Comparison of ENCODE assay signal across 9 cellular contexts in genomic region chr19:46350758-46351159, GRCh38. TPM values are rescaled to one million over a fixed set of nuclear protein-coding genes. Genes with fewer than 3 reads are reported as not detected.
A peak's percentile ranks its signal among the peaks of the same experiment; 100 is the strongest.
DNase-seq lines count a peak whose midpoint lies in the region; ATAC-seq and TF ChIP-seq lines count a peak whose summit lies in the region.
"Had no signal": no experiment of that assay in that cellular context is flagged by ENCODE, and none has a peak within 500 bp of the region (broad histone marks: within the 10 kb centered on the region; RNA-seq: fewer than 3 reads in every experiment).

No MANE protein-coding gene starts in this region.

- WGBS in transverse colon (ENCODE audit: low coverage in 1 of 2), 2 donors, result 16% methylated on average over 8 of the region's 8 CpGs; no CpG with 5 or more reads in 1 of the 2 donors

- peaks cover 13% of the 10 kb centered on the region for H3K4me1 ChIP-seq in cardiac muscle cell (ENCODE audit: low read depth)
- peaks cover 47 to 57% (median 52%) of the 10 kb centered on the region in 4 donors for H3K4me1 ChIP-seq in transverse colon

- peak overlapping the region; percentile 77 for H3K27ac Mint-ChIP-seq in activated T-cell treated with anti-CD3 and anti-CD28 coated beads, Interleukin-2, amount 50 U/mL, for 72 hours

- H3K4me3 ChIP-seq in cardiac muscle cell (no peak overlapping the region), transverse colon (peak overlapping the region in 1 of 4 donors; percentile 22)

- H3K27ac ChIP-seq in cardiac muscle cell (peak overlapping the region; percentile 46), layer of hippocampus (ENCODE audit: low read depth, low read length) (peak overlapping the region; percentile 19), transverse colon (peak overlapping the region; percentile 77 to 83 (median 80))

- TF ChIP-seq EP300 in transverse colon (IDR thresholded peaks at IDR 0.05; ENCODE audit: low read depth), result no peak

- peak overlapping the region; percentile 71 to 95 for H3K4me3 Mint-ChIP-seq in activated T-cell treated with anti-CD3 and anti-CD28 coated beads, Interleukin-2, amount 50 U/mL, for 72 hours

- no peaks in the 10 kb centered on the region for H3K9me3 Mint-ChIP-seq in activated T-cell treated with anti-CD3 and anti-CD28 coated beads, Interleukin-2, amount 50 U/mL, for 72 hours

- H3K27me3 Mint-ChIP-seq in activated T-cell treated with anti-CD3 and anti-CD28 coated beads, Interleukin-2, amount 50 U/mL, for 72 hours (ENCODE audit: low read depth), result no peaks in the 10 kb centered on the region

- H3K4me1 Mint-ChIP-seq in activated T-cell treated with anti-CD3 and anti-CD28 coated beads, Interleukin-2, amount 50 U/mL, for 72 hours (ENCODE audit: low read depth), result peaks cover 75% of the 10 kb centered on the region

- no peaks in the 10 kb centered on the region for H3K9me3 ChIP-seq in cardiac muscle cell (ENCODE audit: low read depth)
- no peaks in the 10 kb centered on the region for H3K9me3 ChIP-seq in transverse colon

- DNase-seq in cardiac muscle cell (ENCODE audit: low read depth in 1 of 2, low spot score in 1 of 2) (no peak), cardiac septum (ENCODE audit: low spot score) (no peak), transverse colon (no peak), HK-2 (ENCODE audit: unreplicated experiment) (no peak), foreskin melanocyte (no peak)
- peak; percentile 32 to 46 for DNase-seq in activated T-cell treated with anti-CD3 and anti-CD28 coated beads, Interleukin-2, amount 50 U/mL, for 72 hours
- DNase-seq: DMS153 had no signal

- intact Hi-C loops in cardiac septum (cut with DNase I) (loop anchor here (2.0 kb wide), 1 partner anchor 68 kb away; no protein-coding TSS in a partner anchor), transverse colon (cut with DNase I; ENCODE audit: low total_unique reads) (no loop called here)

- H3K36me3 ChIP-seq in cardiac muscle cell, result peaks cover 8% of the 10 kb centered on the region
- peaks cover 0 to 13% (median 6%) of the 10 kb centered on the region in 4 donors for H3K36me3 ChIP-seq in transverse colon

- in situ Hi-C loops in transverse colon (cut with MboI; ENCODE audit: low pct_ligation_motif_present in 1 of 4, low pct_unique_long_range_greater_than_20kb in 1 of 4, low sequenced_read_pairs in 3 of 4), result no loop called here

- no peak for TF ChIP-seq POLR2A in transverse colon (IDR thresholded peaks at IDR 0.05)

- ATAC-seq in activated T-cell treated with anti-CD3 and anti-CD28 coated beads, Interleukin-2, amount 50 U/mL, for 72 hours (replicated peaks in 1 of 2), result peak in 1 of 2 donors; percentile 23
- ATAC-seq in GM18867 (IDR thresholded peaks at IDR 0.05; ENCODE audit: unreplicated experiment), result no peak

- TF ChIP-seq CTCF in cardiac muscle cell (IDR thresholded peaks at IDR 0.05; ENCODE audit: low read depth, low read length), result no peak
- TF ChIP-seq CTCF in transverse colon (IDR thresholded peaks at IDR 0.05), result no peak

- H3K27me3 ChIP-seq in cardiac muscle cell (no peaks in the 10 kb centered on the region), layer of hippocampus (ENCODE audit: control insufficient read depth, insufficient read depth, low read length) (no peaks in the 10 kb centered on the region), transverse colon (no peaks in the 10 kb centered on the region)

- peaks cover 3 to 19% of the 10 kb centered on the region in 2 donors for H3K36me3 Mint-ChIP-seq in activated T-cell treated with anti-CD3 and anti-CD28 coated beads, Interleukin-2, amount 50 U/mL, for 72 hours (ENCODE audit: insufficient read depth in 2 of 2)

RNA-seq across cellular contexts. Expression of gene PPP5C, which starts 3.9 kb away (rescaled TPM):
- total RNA-seq in cardiac muscle cell (109 and 130 TPM in 2 replicates), cardiac septum (82.8 TPM), transverse colon (100 to 1,000 TPM in 1 of 4 donors, 10 to 100 TPM in 3; 78.8 to 132 (median 96.8) TPM)
- 120 and 123 TPM in 2 replicates for polyA plus RNA-seq in cardiac muscle cell
- total RNA-seq in activated T-cell treated with anti-CD3 and anti-CD28 coated beads, Interleukin-2, amount 50 U/mL, for 72 hours, result 10 to 100 TPM; 56.6 to 73.7 TPM

RNA-seq across cellular contexts. Expression of gene HIF3A, which starts 53.9 kb away (rescaled TPM):
- total RNA-seq in cardiac muscle cell, result 115 and 163 TPM in 2 replicates
- polyA plus RNA-seq in cardiac muscle cell, result 122 and 170 TPM in 2 replicates
- 49.2 TPM for total RNA-seq in cardiac septum
- not detected for total RNA-seq in activated T-cell treated with anti-CD3 and anti-CD28 coated beads, Interleukin-2, amount 50 U/mL, for 72 hours
- 100 to 1,000 TPM in 2 of 4 donors, 10 to 100 TPM in 2; 37.7 to 227 (median 97.5) TPM for total RNA-seq in transverse colon

Comparison
In these comparisons a context has a peak if more than half of its experiments do, and no peak if none do; other contexts are left out.
1. DNase-seq: peak in activated T-cell treated with anti-CD3 and anti-CD28 coated beads, Interleukin-2, amount 50 U/mL, for 72 hours (2 of 2); none in cardiac muscle cell (0 of 2), cardiac septum (single experiment), transverse colon (single experiment), HK-2 (single experiment) and foreskin melanocyte (single experiment).
2. H3K27ac ChIP-seq: peak in every context shown above with its lines; median percentile 80 in transverse colon; 46 in cardiac muscle cell; 19 in layer of hippocampus.
3. RNA of gene HIF3A, which starts 53.9 kb away (total RNA-seq): 115 to 163 TPM in cardiac muscle cell, 37.7 to 227 TPM in transverse colon and 49.2 TPM in cardiac septum (single experiment); not detected in activated T-cell treated with anti-CD3 and anti-CD28 coated beads, Interleukin-2, amount 50 U/mL, for 72 hours; every median in the first group is over 10 times any median in the second.